Comparison of ENCODE assay signal across 8 cellular contexts in the genomic region with DNA sequence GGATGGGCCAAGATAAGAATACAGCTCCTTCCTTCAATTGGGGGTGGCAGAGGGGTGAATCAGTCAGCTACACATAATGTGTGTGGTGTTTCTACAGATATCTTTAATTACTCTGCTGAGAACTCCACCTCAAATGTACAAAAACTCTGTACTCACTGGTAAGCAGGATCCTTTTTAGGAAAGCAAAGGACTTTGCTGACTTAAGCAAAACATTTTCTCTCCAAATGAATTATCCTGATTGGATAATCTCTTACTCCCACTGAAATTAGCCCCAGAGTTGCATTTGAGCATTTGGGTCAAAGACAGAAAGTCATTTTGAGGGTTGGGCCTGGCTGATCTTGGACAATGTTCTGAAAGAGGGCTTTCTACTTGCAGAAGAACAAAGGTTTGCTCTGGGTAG.
"Had no signal": no experiment of that assay in that cellular context is flagged by ENCODE, and none has a peak within 500 bp of the region (broad histone marks: within the 10 kb centered on the region; RNA-seq: fewer than 3 reads in every experiment).

No MANE protein-coding gene starts in this region.

- H3K9ac ChIP-seq: KMS-11 had no signal

- H3K4me3 ChIP-seq: GM23338 had no signal

- H3K4me2 ChIP-seq: GM23338, KMS-11 had no signal

- ATAC-seq: GM23338 had no signal

- H2AFZ ChIP-seq: GM23338 had no signal

- FAIRE-seq: H1, H54, HTR-8/SVneo had no signal

- DNase-seq: H9, HCEC 1CT, KBM-7 had no signal

- H3K27ac ChIP-seq: KMS-11 had no signal
